17 cellular contexts compared by ENCODE assay signal in the genomic region with DNA sequence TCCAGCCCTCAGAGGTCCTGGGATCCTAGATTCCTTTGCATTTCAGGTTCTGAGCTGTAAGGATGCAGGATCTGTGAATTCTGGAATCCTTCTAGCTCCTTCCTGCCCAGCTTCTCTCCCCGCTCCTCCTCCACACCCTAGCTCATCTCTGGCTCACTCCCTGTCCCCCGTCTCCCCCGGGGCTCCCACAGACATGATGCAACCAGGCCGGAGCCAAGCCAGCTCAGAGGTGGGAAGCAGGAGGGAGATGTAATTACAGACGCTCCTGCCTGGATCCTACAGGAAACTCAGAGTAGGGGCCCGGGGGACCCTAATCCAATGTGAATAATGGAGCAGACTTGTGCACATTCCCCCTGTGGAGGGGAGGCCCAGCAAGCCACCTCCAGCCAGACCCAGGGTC. TPM values are rescaled to one million over a fixed set of nuclear protein-coding genes. Genes with fewer than 3 reads are reported as not detected.
DNase-seq lines count a peak whose midpoint lies in the region; ATAC-seq and TF ChIP-seq lines count a peak whose summit lies in the region.
"Had no signal": no experiment of that assay in that cellular context is flagged by ENCODE, and none has a peak within 500 bp of the region (broad histone marks: within the 10 kb centered on the region; RNA-seq: fewer than 3 reads in every experiment).

No MANE protein-coding gene starts in this region.

- peak; percentile 69 for DNase-seq in left ventricle myocardium superior
- no peak for DNase-seq in Right ventricle myocardium inferior (ENCODE audit: missing footprints)
- DNase-seq in mesothelial cell of epicardium (ENCODE audit: low spot score in 2 of 2, unreplicated experiment in 2 of 2): no peak
- no peak for DNase-seq in GM10266 (ENCODE audit: extremely low spot score)
- no peak for DNase-seq in pons (ENCODE audit: low spot score)
- no peak for DNase-seq in activated T-cell treated with anti-CD3 and anti-CD28 coated beads for 4 hours
- DNase-seq: activated CD8-positive, alpha-beta memory T cell treated with anti-CD3 and anti-CD28 coated beads, Interleukin-2, amount 50 U/mL, for 48 hours; Calu3; central memory CD4-positive, alpha-beta T cell; head of caudate nucleus; MG63; naive thymus-derived CD8-positive, alpha-beta T cell; stimulated activated naive CD8-positive, alpha-beta T cell treated with anti-CD3 and anti-CD28 coated beads, Interleukin-15, amount 100 ng/mL, for 72 hours had no signal

- ATAC-seq in left ventricle myocardium superior: peak; percentile 23
- ATAC-seq in Right ventricle myocardium inferior: no peak
- no peak for ATAC-seq in GM18517 (IDR thresholded peaks at IDR 0.05; ENCODE audit: unreplicated experiment)
- ATAC-seq: activated CD4-positive, CD25-positive, alpha-beta regulatory T cell treated with anti-CD3 and anti-CD28 coated beads, Interleukin-2, amount 50 U/mL, for 24 hours; naive thymus-derived CD8-positive, alpha-beta T cell; stimulated activated naive CD8-positive, alpha-beta T cell treated with anti-CD3 and anti-CD28 coated beads, Interleukin-15, amount 100 ng/mL, for 72 hours had no signal

- TF ChIP-seq CTCF in brain (conservative IDR thresholded peaks at IDR 0.05) (no peak), mesothelial cell of epicardium (IDR thresholded peaks at IDR 0.05; ENCODE audit: unreplicated experiment) (no peak), GM10266 (IDR thresholded peaks at IDR 0.05; ENCODE audit: control insufficient read depth, insufficient read depth, low read depth, missing control alignments) (no peak)

- intact Hi-C loops in left ventricle myocardium superior (cut with micrococcal nuclease) (no loop called here), Right ventricle myocardium inferior (cut with DNase I) (no loop called here)

- H3K4me1 Mint-ChIP-seq in brain (peaks cover 40% of the 10 kb centered on the region), mesothelial cell of epicardium (peaks cover 41% of the 10 kb centered on the region)

- H3K4me3 Mint-ChIP-seq in brain: peak overlapping the region in 2 of 5 experiments; percentile 23 to 55
- H3K4me3 Mint-ChIP-seq in mesothelial cell of epicardium: no peak overlapping the region
- H3K4me3 Mint-ChIP-seq: activated naive CD4-positive, alpha-beta T cell treated with anti-CD3 and anti-CD28 coated beads, Interleukin-2, amount 50 U/mL, for 24 hours; naive thymus-derived CD8-positive, alpha-beta T cell; stimulated activated naive CD8-positive, alpha-beta T cell treated with anti-CD3 and anti-CD28 coated beads, Interleukin-15, amount 100 ng/mL, for 72 hours had no signal

- no peaks in the 10 kb centered on the region for H3K36me3 Mint-ChIP-seq in brain
- H3K36me3 Mint-ChIP-seq in mesothelial cell of epicardium: no peaks in the 10 kb centered on the region
- H3K36me3 Mint-ChIP-seq: activated naive CD4-positive, alpha-beta T cell treated with anti-CD3 and anti-CD28 coated beads, Interleukin-2, amount 50 U/mL, for 24 hours; naive thymus-derived CD8-positive, alpha-beta T cell had no signal

- H3K9me3 Mint-ChIP-seq in brain (peaks cover 0 to 2% (median 0%) of the 10 kb centered on the region in 5 experiments), mesothelial cell of epicardium (no peaks in the 10 kb centered on the region)
- H3K9me3 Mint-ChIP-seq: activated naive CD4-positive, alpha-beta T cell treated with anti-CD3 and anti-CD28 coated beads, Interleukin-2, amount 50 U/mL, for 24 hours; naive thymus-derived CD8-positive, alpha-beta T cell; stimulated activated naive CD8-positive, alpha-beta T cell treated with anti-CD3 and anti-CD28 coated beads, Interleukin-15, amount 100 ng/mL, for 72 hours had no signal

- peaks cover 20% of the 10 kb centered on the region for H3K27me3 Mint-ChIP-seq in brain
- H3K27me3 Mint-ChIP-seq in mesothelial cell of epicardium (ENCODE audit: low read depth): peaks cover 20% of the 10 kb centered on the region
- H3K27me3 Mint-ChIP-seq: activated naive CD4-positive, alpha-beta T cell treated with anti-CD3 and anti-CD28 coated beads, Interleukin-2, amount 50 U/mL, for 24 hours; stimulated activated naive CD8-positive, alpha-beta T cell treated with anti-CD3 and anti-CD28 coated beads, Interleukin-15, amount 100 ng/mL, for 72 hours had no signal

- H3K27ac Mint-ChIP-seq in brain (peak overlapping the region in 4 of 5 experiments; percentile 26 to 92 (median 46)), mesothelial cell of epicardium (peak overlapping the region; percentile 97)
- H3K27ac Mint-ChIP-seq: activated naive CD4-positive, alpha-beta T cell treated with anti-CD3 and anti-CD28 coated beads, Interleukin-2, amount 50 U/mL, for 24 hours; stimulated activated naive CD8-positive, alpha-beta T cell treated with anti-CD3 and anti-CD28 coated beads, Interleukin-15, amount 100 ng/mL, for 72 hours had no signal

RNA-seq across cellular contexts. Expression of gene GNG8, which starts 4.5 kb away (rescaled TPM):
- total RNA-seq in left ventricle myocardium superior: not detected
- total RNA-seq in Right ventricle myocardium inferior: not detected
- 12.7 TPM for polyA plus RNA-seq in brain (ENCODE audit: insufficient read depth, low read depth, low replicate concordance)
- 7.6 to 13.7 TPM (median 12.2 TPM) in 3 replicates for total RNA-seq in mesothelial cell of epicardium
- total RNA-seq: Calu3; naive thymus-derived CD8-positive, alpha-beta T cell had no signal
- polyA plus RNA-seq: naive thymus-derived CD8-positive, alpha-beta T cell had no signal

RNA-seq across cellular contexts. Expression of gene PTGIR, which starts 6.6 kb away (rescaled TPM):
- total RNA-seq in left ventricle myocardium superior (3.0 TPM), Right ventricle myocardium inferior (3.8 TPM), mesothelial cell of epicardium (5.0 to 6.2 TPM (median 5.9 TPM) in 3 replicates)
- 0.80 TPM for polyA plus RNA-seq in brain (ENCODE audit: insufficient read depth, low read depth, low replicate concordance)
- total RNA-seq: Calu3 had no signal

RNA-seq across cellular contexts. Expression of gene DACT3, which starts 29.5 kb away (rescaled TPM):
- 14.1 TPM for total RNA-seq in left ventricle myocardium superior
- 14.1 TPM for total RNA-seq in Right ventricle myocardium inferior
- 27.4 TPM for polyA plus RNA-seq in brain (ENCODE audit: insufficient read depth, low read depth, low replicate concordance)
- total RNA-seq in mesothelial cell of epicardium: 48.4 to 50.4 TPM (median 48.8 TPM) in 3 replicates
- total RNA-seq: Calu3 had no signal

RNA-seq across cellular contexts. Expression of gene CALM3, which starts 30.4 kb away (rescaled TPM):
- total RNA-seq in left ventricle myocardium superior (323 TPM), Right ventricle myocardium inferior (378 TPM), mesothelial cell of epicardium (231 to 233 TPM (median 231 TPM) in 3 replicates)
- 789 TPM for polyA plus RNA-seq in brain (ENCODE audit: insufficient read depth, low read depth, low replicate concordance)
